In the genomic region with DNA sequence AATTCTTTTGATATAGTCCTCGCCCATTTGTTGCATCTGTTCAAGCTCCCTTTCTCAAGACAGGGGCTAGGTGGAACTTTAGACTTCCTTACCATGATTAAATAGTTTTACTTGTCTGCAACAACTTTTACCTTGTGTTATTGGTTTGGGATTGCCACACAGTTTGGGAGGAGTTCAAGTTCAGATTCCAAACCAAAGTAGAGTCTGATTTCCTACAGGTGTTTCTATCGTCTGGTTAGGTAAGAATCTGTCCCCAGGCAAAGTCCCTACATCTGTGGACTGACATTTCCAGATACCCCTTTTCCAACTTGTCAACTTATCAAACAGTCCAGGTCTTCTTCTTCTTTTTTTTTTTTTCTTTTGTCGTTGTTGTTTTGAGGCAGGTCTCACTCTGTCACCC, we compare ENCODE assay signal across 24 cellular contexts.
"Had no signal": no experiment of that assay in that cellular context is flagged by ENCODE, and none has a peak within 500 bp of the region (broad histone marks: within the 10 kb centered on the region; RNA-seq: fewer than 3 reads in every experiment).

No MANE protein-coding gene starts in this region.

- H2AFZ ChIP-seq: hepatocyte had no signal

- H3K4me2 ChIP-seq: hepatocyte had no signal

- H3K27ac ChIP-seq: heart right ventricle, hepatocyte, left lung, left ventricle myocardium inferior, lower lobe of right lung had no signal

- H3K4me3 ChIP-seq: heart right ventricle, hepatocyte, left lung, left ventricle myocardium inferior, lower lobe of right lung, lung, mucosa of descending colon had no signal

- FAIRE-seq: islet of Langerhans, keratinocyte, kidney had no signal

- H3K79me2 ChIP-seq: hepatocyte had no signal

- H3K27me3 ChIP-seq: hepatocyte, left lung had no signal

- H3K4me1 ChIP-seq: heart right ventricle, left lung, left ventricle myocardium inferior, lower lobe of right lung had no signal

- H3K36me3 ChIP-seq: heart right ventricle, left lung, left ventricle myocardium inferior, lower lobe of right lung had no signal

- ATAC-seq: heart right ventricle; left cardiac atrium; left colon; left lung; left ventricle myocardium superior; lower lobe of right lung; mucosa of descending colon; naive thymus-derived CD4-positive, alpha-beta T cell had no signal

- DNase-seq: heart right ventricle; hippocampal formation; hypothalamus; immature natural killer cell; islet precursor cell; kidney; kidney glomerular epithelial cell; left cardiac atrium; left colon; left lung; left ventricle myocardium inferior; left ventricle myocardium superior; lower lobe of right lung; mammary epithelial cell; mesenchymal stem cell; mesendoderm; midbrain; mucosa of descending colon; naive B cell; naive thymus-derived CD4-positive, alpha-beta T cell had no signal

- H3K9me3 ChIP-seq: heart right ventricle, left lung, left ventricle myocardium inferior, lower lobe of right lung, mucosa of descending colon had no signal
